Comparison of ENCODE assay signal across 1 cellular context in the genomic region with DNA sequence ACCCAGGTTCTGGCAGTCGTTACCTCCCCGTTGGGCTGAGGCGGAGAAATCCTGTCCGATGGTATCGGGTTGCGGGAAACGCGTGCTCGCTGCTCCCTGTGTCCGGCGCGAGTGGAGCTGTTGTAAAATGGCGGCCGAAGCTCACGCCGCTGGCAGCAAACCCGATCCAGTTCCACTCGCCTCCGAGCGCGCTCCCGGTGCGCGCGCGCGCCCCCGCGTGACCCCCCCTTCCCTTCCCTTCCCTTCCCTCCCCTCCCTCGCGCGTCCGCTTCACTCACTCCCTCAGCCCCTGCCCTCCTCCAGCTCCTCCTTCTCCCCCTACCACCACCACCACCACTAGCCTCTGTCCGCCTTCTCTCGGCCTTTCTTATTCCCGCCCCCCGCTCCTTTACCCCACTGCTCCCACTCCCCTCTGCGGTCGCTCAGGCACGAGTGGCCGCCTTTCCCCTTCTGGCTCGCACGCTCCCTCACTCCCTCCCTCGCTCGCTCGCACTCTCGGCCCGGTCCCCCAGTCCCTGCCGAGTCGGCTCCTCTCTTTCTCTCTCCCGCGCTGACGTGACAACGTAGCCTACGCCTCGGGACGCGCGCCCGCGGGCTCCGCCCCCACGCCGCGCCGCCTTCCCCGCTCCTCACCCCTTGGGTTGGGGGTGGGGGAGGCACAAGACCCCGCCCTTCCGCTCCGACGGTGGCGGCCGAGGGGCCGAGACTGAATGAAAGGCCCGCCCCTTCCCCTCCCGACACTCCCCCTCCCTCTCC.
TF ChIP-seq lines count a peak whose summit lies in the region.

A gene (minus strand): TSS at position 113 of the 756 bp plus-strand sequence. CDS start 1,447 bp downstream, outside the sequence.

TF ChIP-seq in HepG2, 621 proteins besides CTCF, POLR2A, EP300 and RAD21 (continued from another document and continues in another):
- TF ChIP-seq, protein P1, sequence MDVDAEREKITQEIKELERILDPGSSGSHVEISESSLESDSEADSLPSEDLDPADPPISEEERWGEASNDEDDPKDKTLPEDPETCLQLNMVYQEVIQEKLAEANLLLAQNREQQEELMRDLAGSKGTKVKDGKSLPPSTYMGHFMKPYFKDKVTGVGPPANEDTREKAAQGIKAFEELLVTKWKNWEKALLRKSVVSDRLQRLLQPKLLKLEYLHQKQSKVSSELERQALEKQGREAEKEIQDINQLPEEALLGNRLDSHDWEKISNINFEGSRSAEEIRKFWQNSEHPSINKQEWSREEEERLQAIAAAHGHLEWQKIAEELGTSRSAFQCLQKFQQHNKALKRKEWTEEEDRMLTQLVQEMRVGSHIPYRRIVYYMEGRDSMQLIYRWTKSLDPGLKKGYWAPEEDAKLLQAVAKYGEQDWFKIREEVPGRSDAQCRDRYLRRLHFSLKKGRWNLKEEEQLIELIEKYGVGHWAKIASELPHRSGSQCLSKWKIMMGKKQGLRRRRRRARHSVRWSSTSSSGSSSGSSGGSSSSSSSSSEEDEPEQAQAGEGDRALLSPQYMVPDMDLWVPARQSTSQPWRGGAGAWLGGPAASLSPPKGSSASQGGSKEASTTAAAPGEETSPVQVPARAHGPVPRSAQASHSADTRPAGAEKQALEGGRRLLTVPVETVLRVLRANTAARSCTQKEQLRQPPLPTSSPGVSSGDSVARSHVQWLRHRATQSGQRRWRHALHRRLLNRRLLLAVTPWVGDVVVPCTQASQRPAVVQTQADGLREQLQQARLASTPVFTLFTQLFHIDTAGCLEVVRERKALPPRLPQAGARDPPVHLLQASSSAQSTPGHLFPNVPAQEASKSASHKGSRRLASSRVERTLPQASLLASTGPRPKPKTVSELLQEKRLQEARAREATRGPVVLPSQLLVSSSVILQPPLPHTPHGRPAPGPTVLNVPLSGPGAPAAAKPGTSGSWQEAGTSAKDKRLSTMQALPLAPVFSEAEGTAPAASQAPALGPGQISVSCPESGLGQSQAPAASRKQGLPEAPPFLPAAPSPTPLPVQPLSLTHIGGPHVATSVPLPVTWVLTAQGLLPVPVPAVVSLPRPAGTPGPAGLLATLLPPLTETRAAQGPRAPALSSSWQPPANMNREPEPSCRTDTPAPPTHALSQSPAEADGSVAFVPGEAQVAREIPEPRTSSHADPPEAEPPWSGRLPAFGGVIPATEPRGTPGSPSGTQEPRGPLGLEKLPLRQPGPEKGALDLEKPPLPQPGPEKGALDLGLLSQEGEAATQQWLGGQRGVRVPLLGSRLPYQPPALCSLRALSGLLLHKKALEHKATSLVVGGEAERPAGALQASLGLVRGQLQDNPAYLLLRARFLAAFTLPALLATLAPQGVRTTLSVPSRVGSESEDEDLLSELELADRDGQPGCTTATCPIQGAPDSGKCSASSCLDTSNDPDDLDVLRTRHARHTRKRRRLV (CRISPR knock-in tag; IDR thresholded peaks at IDR 0.05): peak; percentile 86; the same call in 1 of the 2 replicates
- TF ChIP-seq MAZ (IDR thresholded peaks at IDR 0.05; ENCODE audit: borderline replicate concordance, low read depth, low read length) (peak; percentile 75), MAZ (CRISPR knock-in tag; IDR thresholded peaks at IDR 0.05; ENCODE audit: low read depth) (peak; percentile 74; the same call in 1 of the 2 replicates), PHF20 (CRISPR knock-in tag; IDR thresholded peaks at IDR 0.05) (no peak; the same call in none of the 2 replicates), KDM5B (CRISPR knock-in tag; IDR thresholded peaks at IDR 0.05; ENCODE audit: borderline replicate concordance) (0 out of 2 replicates have a peak, but pooled peaks have one; percentile 36), ZBTB3 (CRISPR knock-in tag; IDR thresholded peaks at IDR 0.05; ENCODE audit: borderline replicate concordance, low read depth) (0 out of 2 replicates have a peak, but pooled peaks have one; percentile 14), SMYD3 (CRISPR knock-in tag; IDR thresholded peaks at IDR 0.05) (0 out of 2 replicates have a peak, but pooled peaks have one; percentile 1), MED8 (CRISPR knock-in tag; IDR thresholded peaks at IDR 0.05; ENCODE audit: insufficient replicate concordance) (peak; percentile 57), FOXJ3 (CRISPR knock-in tag; IDR thresholded peaks at IDR 0.05; ENCODE audit: borderline replicate concordance) (no peak), ELF1 (CRISPR knock-in tag; IDR thresholded peaks at IDR 0.05) (0 out of 2 replicates have a peak, but pooled peaks have one; percentile 17), SYNCRIP (IDR thresholded peaks at IDR 0.05; ENCODE audit: insufficient read depth, low read depth, low read length) (no peak), SKI (IDR thresholded peaks at IDR 0.05; ENCODE audit: partially characterized antibody) (peak; percentile 18), SP2 (CRISPR knock-in tag; IDR thresholded peaks at IDR 0.05) (peak; percentile 59), U2AF2 (IDR thresholded peaks at IDR 0.05; ENCODE audit: low read depth, low read length) (no peak)
- TF ChIP-seq, protein P2, sequence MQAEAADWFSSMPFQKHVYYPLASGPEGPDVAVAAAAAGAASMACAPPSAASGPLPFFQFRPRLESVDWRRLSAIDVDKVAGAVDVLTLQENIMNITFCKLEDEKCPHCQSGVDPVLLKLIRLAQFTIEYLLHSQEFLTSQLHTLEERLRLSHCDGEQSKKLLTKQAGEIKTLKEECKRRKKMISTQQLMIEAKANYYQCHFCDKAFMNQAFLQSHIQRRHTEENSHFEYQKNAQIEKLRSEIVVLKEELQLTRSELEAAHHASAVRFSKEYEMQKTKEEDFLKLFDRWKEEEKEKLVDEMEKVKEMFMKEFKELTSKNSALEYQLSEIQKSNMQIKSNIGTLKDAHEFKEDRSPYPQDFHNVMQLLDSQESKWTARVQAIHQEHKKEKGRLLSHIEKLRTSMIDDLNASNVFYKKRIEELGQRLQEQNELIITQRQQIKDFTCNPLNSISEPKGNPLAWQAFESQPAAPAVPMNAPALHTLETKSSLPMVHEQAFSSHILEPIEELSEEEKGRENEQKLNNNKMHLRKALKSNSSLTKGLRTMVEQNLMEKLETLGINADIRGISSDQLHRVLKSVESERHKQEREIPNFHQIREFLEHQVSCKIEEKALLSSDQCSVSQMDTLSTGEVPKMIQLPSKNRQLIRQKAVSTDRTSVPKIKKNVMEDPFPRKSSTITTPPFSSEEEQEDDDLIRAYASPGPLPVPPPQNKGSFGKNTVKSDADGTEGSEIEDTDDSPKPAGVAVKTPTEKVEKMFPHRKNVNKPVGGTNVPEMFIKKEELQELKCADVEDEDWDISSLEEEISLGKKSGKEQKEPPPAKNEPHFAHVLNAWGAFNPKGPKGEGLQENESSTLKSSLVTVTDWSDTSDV (CRISPR knock-in tag; IDR thresholded peaks at IDR 0.05): no peak
- TF ChIP-seq, protein P3, sequence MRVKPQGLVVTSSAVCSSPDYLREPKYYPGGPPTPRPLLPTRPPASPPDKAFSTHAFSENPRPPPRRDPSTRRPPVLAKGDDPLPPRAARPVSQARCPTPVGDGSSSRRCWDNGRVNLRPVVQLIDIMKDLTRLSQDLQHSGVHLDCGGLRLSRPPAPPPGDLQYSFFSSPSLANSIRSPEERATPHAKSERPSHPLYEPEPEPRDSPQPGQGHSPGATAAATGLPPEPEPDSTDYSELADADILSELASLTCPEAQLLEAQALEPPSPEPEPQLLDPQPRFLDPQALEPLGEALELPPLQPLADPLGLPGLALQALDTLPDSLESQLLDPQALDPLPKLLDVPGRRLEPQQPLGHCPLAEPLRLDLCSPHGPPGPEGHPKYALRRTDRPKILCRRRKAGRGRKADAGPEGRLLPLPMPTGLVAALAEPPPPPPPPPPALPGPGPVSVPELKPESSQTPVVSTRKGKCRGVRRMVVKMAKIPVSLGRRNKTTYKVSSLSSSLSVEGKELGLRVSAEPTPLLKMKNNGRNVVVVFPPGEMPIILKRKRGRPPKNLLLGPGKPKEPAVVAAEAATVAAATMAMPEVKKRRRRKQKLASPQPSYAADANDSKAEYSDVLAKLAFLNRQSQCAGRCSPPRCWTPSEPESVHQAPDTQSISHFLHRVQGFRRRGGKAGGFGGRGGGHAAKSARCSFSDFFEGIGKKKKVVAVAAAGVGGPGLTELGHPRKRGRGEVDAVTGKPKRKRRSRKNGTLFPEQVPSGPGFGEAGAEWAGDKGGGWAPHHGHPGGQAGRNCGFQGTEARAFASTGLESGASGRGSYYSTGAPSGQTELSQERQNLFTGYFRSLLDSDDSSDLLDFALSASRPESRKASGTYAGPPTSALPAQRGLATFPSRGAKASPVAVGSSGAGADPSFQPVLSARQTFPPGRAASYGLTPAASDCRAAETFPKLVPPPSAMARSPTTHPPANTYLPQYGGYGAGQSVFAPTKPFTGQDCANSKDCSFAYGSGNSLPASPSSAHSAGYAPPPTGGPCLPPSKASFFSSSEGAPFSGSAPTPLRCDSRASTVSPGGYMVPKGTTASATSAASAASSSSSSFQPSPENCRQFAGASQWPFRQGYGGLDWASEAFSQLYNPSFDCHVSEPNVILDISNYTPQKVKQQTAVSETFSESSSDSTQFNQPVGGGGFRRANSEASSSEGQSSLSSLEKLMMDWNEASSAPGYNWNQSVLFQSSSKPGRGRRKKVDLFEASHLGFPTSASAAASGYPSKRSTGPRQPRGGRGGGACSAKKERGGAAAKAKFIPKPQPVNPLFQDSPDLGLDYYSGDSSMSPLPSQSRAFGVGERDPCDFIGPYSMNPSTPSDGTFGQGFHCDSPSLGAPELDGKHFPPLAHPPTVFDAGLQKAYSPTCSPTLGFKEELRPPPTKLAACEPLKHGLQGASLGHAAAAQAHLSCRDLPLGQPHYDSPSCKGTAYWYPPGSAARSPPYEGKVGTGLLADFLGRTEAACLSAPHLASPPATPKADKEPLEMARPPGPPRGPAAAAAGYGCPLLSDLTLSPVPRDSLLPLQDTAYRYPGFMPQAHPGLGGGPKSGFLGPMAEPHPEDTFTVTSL (CRISPR knock-in tag; IDR thresholded peaks at IDR 0.05; ENCODE audit: borderline replicate concordance): 0 out of 2 replicates have a peak, but pooled peaks have one; percentile 28
- TF ChIP-seq, protein P4, sequence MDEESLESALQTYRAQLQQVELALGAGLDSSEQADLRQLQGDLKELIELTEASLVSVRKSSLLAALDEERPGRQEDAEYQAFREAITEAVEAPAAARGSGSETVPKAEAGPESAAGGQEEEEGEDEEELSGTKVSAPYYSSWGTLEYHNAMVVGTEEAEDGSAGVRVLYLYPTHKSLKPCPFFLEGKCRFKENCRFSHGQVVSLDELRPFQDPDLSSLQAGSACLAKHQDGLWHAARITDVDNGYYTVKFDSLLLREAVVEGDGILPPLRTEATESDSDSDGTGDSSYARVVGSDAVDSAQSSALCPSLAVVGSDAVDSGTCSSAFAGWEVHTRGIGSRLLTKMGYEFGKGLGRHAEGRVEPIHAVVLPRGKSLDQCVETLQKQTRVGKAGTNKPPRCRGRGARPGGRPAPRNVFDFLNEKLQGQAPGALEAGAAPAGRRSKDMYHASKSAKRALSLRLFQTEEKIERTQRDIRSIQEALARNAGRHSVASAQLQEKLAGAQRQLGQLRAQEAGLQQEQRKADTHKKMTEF (CRISPR knock-in tag; IDR thresholded peaks at IDR 0.05): peak; percentile 70
- TF ChIP-seq, protein P5, sequence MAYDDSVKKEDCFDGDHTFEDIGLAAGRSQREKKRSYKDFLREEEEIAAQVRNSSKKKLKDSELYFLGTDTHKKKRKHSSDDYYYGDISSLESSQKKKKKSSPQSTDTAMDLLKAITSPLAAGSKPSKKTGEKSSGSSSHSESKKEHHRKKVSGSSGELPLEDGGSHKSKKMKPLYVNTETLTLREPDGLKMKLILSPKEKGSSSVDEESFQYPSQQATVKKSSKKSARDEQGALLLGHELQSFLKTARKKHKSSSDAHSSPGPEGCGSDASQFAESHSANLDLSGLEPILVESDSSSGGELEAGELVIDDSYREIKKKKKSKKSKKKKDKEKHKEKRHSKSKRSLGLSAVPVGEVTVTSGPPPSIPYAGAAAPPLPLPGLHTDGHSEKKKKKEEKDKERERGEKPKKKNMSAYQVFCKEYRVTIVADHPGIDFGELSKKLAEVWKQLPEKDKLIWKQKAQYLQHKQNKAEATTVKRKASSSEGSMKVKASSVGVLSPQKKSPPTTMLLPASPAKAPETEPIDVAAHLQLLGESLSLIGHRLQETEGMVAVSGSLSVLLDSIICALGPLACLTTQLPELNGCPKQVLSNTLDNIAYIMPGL (CRISPR knock-in tag; IDR thresholded peaks at IDR 0.05; ENCODE audit: borderline replicate concordance in 1 of 2, low read depth in 1 of 2): peak; percentile 14 to 87; a peak in 2 of 4 replicates
- TF ChIP-seq, protein P6, sequence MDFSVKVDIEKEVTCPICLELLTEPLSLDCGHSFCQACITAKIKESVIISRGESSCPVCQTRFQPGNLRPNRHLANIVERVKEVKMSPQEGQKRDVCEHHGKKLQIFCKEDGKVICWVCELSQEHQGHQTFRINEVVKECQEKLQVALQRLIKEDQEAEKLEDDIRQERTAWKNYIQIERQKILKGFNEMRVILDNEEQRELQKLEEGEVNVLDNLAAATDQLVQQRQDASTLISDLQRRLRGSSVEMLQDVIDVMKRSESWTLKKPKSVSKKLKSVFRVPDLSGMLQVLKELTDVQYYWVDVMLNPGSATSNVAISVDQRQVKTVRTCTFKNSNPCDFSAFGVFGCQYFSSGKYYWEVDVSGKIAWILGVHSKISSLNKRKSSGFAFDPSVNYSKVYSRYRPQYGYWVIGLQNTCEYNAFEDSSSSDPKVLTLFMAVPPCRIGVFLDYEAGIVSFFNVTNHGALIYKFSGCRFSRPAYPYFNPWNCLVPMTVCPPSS (IDR thresholded peaks at IDR 0.05): no peak
- TF ChIP-seq, protein P7, sequence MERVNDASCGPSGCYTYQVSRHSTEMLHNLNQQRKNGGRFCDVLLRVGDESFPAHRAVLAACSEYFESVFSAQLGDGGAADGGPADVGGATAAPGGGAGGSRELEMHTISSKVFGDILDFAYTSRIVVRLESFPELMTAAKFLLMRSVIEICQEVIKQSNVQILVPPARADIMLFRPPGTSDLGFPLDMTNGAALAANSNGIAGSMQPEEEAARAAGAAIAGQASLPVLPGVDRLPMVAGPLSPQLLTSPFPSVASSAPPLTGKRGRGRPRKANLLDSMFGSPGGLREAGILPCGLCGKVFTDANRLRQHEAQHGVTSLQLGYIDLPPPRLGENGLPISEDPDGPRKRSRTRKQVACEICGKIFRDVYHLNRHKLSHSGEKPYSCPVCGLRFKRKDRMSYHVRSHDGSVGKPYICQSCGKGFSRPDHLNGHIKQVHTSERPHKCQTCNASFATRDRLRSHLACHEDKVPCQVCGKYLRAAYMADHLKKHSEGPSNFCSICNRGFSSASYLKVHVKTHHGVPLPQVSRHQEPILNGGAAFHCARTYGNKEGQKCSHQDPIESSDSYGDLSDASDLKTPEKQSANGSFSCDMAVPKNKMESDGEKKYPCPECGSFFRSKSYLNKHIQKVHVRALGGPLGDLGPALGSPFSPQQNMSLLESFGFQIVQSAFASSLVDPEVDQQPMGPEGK (CRISPR knock-in tag; IDR thresholded peaks at IDR 0.05): peak; percentile 87
